ENCODE assay signal across 24 cellular contexts in the genomic region with DNA sequence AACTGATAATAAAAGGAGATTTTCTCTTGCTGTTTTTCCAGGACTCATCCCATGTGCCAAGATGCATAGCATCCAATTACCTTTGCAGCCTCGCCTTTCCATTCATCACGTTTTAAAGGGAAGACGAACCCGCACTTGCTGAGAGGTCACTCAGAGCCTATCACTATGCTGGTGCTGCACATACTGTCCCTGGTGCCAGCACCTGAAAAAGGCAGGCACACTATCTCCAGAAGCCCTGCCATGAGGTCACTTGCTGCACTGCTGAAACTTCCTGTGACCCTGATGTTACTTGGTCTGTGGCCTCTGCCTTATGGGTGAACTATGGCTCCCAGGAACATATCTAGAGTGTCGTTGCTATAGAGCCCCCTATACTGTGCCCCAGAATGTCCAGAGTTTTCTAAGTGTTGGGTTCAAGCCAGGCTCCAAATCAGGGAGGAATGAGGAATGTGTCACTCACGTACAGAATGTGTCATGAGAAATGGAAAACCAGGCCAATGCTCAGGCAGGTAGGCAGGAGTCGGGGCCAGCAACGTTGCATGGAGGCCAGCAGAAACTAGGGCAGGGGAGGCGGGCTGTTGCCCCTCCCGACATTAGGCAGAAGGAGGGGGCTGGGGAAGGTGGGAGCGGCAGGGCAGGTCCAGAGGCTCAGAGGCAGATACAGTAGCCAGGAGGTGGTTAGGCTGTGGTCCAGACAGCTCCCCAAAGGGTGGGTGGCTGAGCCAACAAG.
"Had no signal": no experiment of that assay in that cellular context is flagged by ENCODE, and none has a peak within 500 bp of the region (broad histone marks: within the 10 kb centered on the region; RNA-seq: fewer than 3 reads in every experiment).

No MANE protein-coding gene starts in this region.

- H3K27me3 Mint-ChIP-seq: effector memory CD8-positive, alpha-beta T cell; natural killer cell treated with Interleukin-12 subunit alpha and Interleukin-12 subunit beta and Interleukin-15 and Interleukin-18, amount 100 ng/mL, for 72 hours; stimulated activated naive B cell treated with anti-CD40 and anti-IgM and Interleukin-4, amounts not matched to agents 10 μg/mL and 1 μg/mL and 100 μg/mL, for 72 hours; stimulated activated naive CD8-positive, alpha-beta T cell treated with anti-CD3 and anti-CD28 coated beads, Interleukin-15, amount 100 ng/mL, for 72 hours had no signal

- H3K36me3 Mint-ChIP-seq: natural killer cell treated with Interleukin-12 subunit alpha and Interleukin-12 subunit beta and Interleukin-15 and Interleukin-18, amount 100 ng/mL, for 72 hours had no signal

- FAIRE-seq: keratinocyte had no signal

- H3K9me3 Mint-ChIP-seq: effector memory CD8-positive, alpha-beta T cell; immature natural killer cell; natural killer cell treated with Interleukin-12 subunit alpha and Interleukin-12 subunit beta and Interleukin-15 and Interleukin-18, amount 100 ng/mL, for 72 hours; stimulated activated naive B cell treated with anti-CD40 and anti-IgM and Interleukin-4, amounts not matched to agents 10 μg/mL and 1 μg/mL and 100 μg/mL, for 72 hours; stimulated activated naive CD8-positive, alpha-beta T cell treated with anti-CD3 and anti-CD28 coated beads, Interleukin-15, amount 100 ng/mL, for 72 hours had no signal

- DNase-seq: effector memory CD8-positive, alpha-beta T cell; foreskin fibroblast; glutamatergic neuron; immature natural killer cell; left lung; mesenchymal stem cell; midbrain; psoas muscle; retina; spleen; stimulated activated CD4-positive, alpha-beta T cell treated with anti-CD3 and anti-CD28 coated beads, Interleukin-15, amount 100 ng/mL, for 24 hours; stimulated activated CD4-positive, alpha-beta T cell treated with anti-CD3 and anti-CD28 coated beads, Interleukin-1b, Interleukin-23, amount 100 ng/mL, for 48 hours; stimulated activated CD4-positive, alpha-beta T cell treated with anti-CD3 and anti-CD28 coated beads, Interleukin-4, amount 100 ng/mL, for 4 hours; stimulated activated naive B cell treated with anti-CD40 and anti-IgM and Interleukin-4, amounts not matched to agents 10 μg/mL and 1 μg/mL and 100 μg/mL, for 72 hours; stimulated activated naive CD8-positive, alpha-beta T cell treated with anti-CD3 and anti-CD28 coated beads, Interleukin-15, amount 100 ng/mL, for 72 hours; testis had no signal

- H3K27me3 ChIP-seq: esophagus muscularis mucosa, gastroesophageal sphincter, left lung, spleen, testis, tibial nerve had no signal

- H3K4me3 Mint-ChIP-seq: effector memory CD8-positive, alpha-beta T cell; immature natural killer cell; natural killer cell treated with Interleukin-12 subunit alpha and Interleukin-12 subunit beta and Interleukin-15 and Interleukin-18, amount 100 ng/mL, for 72 hours; stimulated activated naive B cell treated with anti-CD40 and anti-IgM and Interleukin-4, amounts not matched to agents 10 μg/mL and 1 μg/mL and 100 μg/mL, for 72 hours; stimulated activated naive CD8-positive, alpha-beta T cell treated with anti-CD3 and anti-CD28 coated beads, Interleukin-15, amount 100 ng/mL, for 72 hours had no signal

- H3K4me1 ChIP-seq: gastroesophageal sphincter, left lung, psoas muscle, tibial nerve had no signal

- H3K27ac ChIP-seq: epithelial cell of prostate, esophagus muscularis mucosa, gastroesophageal sphincter, left lung, psoas muscle, spleen, testis, tibial nerve had no signal

- H3K27ac Mint-ChIP-seq: effector memory CD8-positive, alpha-beta T cell; immature natural killer cell; natural killer cell treated with Interleukin-12 subunit alpha and Interleukin-12 subunit beta and Interleukin-15 and Interleukin-18, amount 100 ng/mL, for 72 hours; stimulated activated naive B cell treated with anti-CD40 and anti-IgM and Interleukin-4, amounts not matched to agents 10 μg/mL and 1 μg/mL and 100 μg/mL, for 72 hours; stimulated activated naive CD8-positive, alpha-beta T cell treated with anti-CD3 and anti-CD28 coated beads, Interleukin-15, amount 100 ng/mL, for 72 hours had no signal

- ATAC-seq: effector memory CD8-positive, alpha-beta T cell; gastroesophageal sphincter; left lung; natural killer cell treated with Interleukin-12 subunit alpha and Interleukin-12 subunit beta and Interleukin-15 and Interleukin-18, amount 100 ng/mL, for 72 hours; psoas muscle; sciatic nerve; stimulated activated naive B cell treated with anti-CD40 and anti-IgM and Interleukin-4, amounts not matched to agents 10 μg/mL and 1 μg/mL and 100 μg/mL, for 72 hours; stimulated activated naive CD8-positive, alpha-beta T cell treated with anti-CD3 and anti-CD28 coated beads, Interleukin-15, amount 100 ng/mL, for 72 hours had no signal

- H3K4me3 ChIP-seq: esophagus muscularis mucosa, gastroesophageal sphincter, left lung, lung, psoas muscle, spleen, testis, tibial nerve had no signal

- H3K36me3 ChIP-seq: gastroesophageal sphincter had no signal

- H3K9me3 ChIP-seq: esophagus muscularis mucosa, gastroesophageal sphincter, left lung, psoas muscle, spleen, testis, tibial nerve had no signal
